Comparison of ENCODE assay signal across 31 cellular contexts in the genomic region with DNA sequence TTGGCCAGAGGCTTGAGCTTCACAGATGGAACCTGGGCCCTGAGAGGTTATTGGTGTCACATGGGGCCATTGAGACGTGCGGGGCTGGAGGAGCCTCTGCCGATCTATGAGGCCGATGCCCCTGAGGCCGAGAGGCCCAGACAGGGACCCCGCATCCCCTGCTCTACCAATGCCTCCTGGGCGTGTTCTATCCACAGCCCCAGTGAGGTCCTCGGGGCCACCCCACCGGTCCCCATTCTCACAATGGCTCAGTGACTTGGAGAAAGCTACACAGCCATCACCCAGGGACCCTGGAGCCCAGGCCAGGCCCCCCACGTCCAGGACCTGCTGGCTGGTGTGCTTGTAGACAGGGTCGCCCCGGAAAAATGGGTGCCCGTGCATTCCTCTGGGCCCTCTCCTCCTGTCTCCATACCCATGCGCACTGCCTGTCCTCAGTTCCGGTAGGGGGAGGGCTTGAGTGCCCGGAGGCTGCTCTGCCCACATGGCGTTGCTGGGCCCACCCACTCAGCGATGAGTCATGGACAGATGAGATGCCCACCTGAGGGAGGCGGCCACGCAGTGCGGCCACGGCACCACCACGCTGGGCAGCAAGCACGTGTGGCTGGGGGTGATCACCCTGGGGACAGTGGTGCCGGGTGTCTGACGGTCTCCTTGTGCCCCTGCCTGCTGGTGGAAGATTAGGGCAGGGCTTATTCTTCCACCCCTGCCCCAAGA.
"Had no signal": no experiment of that assay in that cellular context is flagged by ENCODE, and none has a peak within 500 bp of the region (broad histone marks: within the 10 kb centered on the region; RNA-seq: fewer than 3 reads in every experiment).

No MANE protein-coding gene starts in this region.

- H3K4me1 ChIP-seq: adrenal gland, ascending aorta, breast epithelium, esophagus squamous epithelium, gastroesophageal sphincter had no signal

- H3K27me3 ChIP-seq: adrenal gland, ascending aorta, breast epithelium, cardiac muscle cell had no signal

- H3K36me3 ChIP-seq: adrenal gland, ascending aorta, breast epithelium, cardiac muscle cell, esophagus squamous epithelium, gastroesophageal sphincter, WERI-Rb-1 had no signal

- FAIRE-seq: colon, endometrium, endothelial cell of umbilical vein had no signal

- H3K4me3 ChIP-seq: adrenal gland, ascending aorta, breast epithelium, cardiac muscle cell, esophagus squamous epithelium, gastroesophageal sphincter had no signal

- H3K9me3 ChIP-seq: adrenal gland, ascending aorta, esophagus squamous epithelium had no signal

- ATAC-seq: activated CD4-positive, CD25-positive, alpha-beta regulatory T cell treated with anti-CD3 and anti-CD28 coated beads, Interleukin-2, amount 50 U/mL, for 24 hours; activated CD8-positive, alpha-beta memory T cell treated with anti-CD3 and anti-CD28 coated beads, Interleukin-2, amount 10 ng/mL, durations not matched to agents 7 days and 5 days; activated CD8-positive, alpha-beta T cell treated with anti-CD3 and anti-CD28 coated beads, Interleukin-2, amount 10 ng/mL, durations not matched to agents 7 days and 5 days; activated naive CD8-positive, alpha-beta T cell treated with anti-CD3 and anti-CD28 coated beads, Interleukin-2, amount 50 U/mL, for 24 hours; gastroesophageal sphincter; T-helper 17 cell had no signal

- DNase-seq: activated B cell treated with CpG ODN at 0.5 μM for 24 hours; activated CD4-positive, alpha-beta memory T cell treated with anti-CD3 and anti-CD28 coated beads for 36 hours; activated CD4-positive, alpha-beta T cell treated with anti-CD3 and anti-CD28 coated beads, Interleukin-2, amount 10 ng/mL, durations not matched to agents 24 days and 14 days; activated CD8-positive, alpha-beta memory T cell treated with anti-CD3 and anti-CD28 coated beads, Interleukin-2, amount 10 ng/mL, durations not matched to agents 7 days and 5 days; activated CD8-positive, alpha-beta memory T cell treated with anti-CD3 and anti-CD28 coated beads, Interleukin-2, amount 50 U/mL, for 4 hours; activated CD8-positive, alpha-beta T cell treated with anti-CD3 and anti-CD28 coated beads, Interleukin-2, amount 10 ng/mL, durations not matched to agents 7 days and 5 days; activated effector memory CD4-positive, alpha-beta T cell treated with anti-CD3 and anti-CD28 coated beads, Interleukin-2, amount 50 U/mL, for 16 hours; activated naive CD4-positive, alpha-beta T cell treated with anti-CD3 and anti-CD28 coated beads for 36 hours; activated naive CD8-positive, alpha-beta T cell treated with anti-CD3 and anti-CD28 coated beads for 36 hours; activated naive CD8-positive, alpha-beta T cell treated with anti-CD3 and anti-CD28 coated beads, Interleukin-2, amount 50 U/mL, for 24 hours; activated T-cell treated with anti-CD3 and anti-CD28 coated beads, Interleukin-2, amount 50 U/mL, for 1 hour; activated T-cell treated with anti-CD3 and anti-CD28 coated beads, Interleukin-2, amount 50 U/mL, for 48 hours; adrenal gland; cortex of kidney; dermis blood vessel endothelial cell; effector CD8-positive, alpha-beta T cell; esophagus squamous epithelium; foreskin melanocyte; T-helper 1 cell; T-helper 17 cell; T1000; WERI-Rb-1 had no signal

- H3K27ac ChIP-seq: adrenal gland, ascending aorta, breast epithelium, cardiac muscle cell, epithelial cell of prostate, esophagus squamous epithelium, gastroesophageal sphincter, WERI-Rb-1 had no signal
